1 cellular context compared by ENCODE assay signal in genomic region chr1:161162052-161162451, GRCh38.
TF ChIP-seq lines count a peak whose summit lies in the region.

No MANE protein-coding gene starts in this region.

TF ChIP-seq in K562, 482 proteins besides CTCF, POLR2A, EP300 and RAD21 (continued from another document and continues in another):
- TF ChIP-seq TEAD4 (IDR thresholded peaks at IDR 0.05; ENCODE audit: low read length) = peak; percentile 44; the same call in 1 of the 2 replicates
- no peak for TF ChIP-seq TEAD4 (CRISPR knock-in tag; IDR thresholded peaks at IDR 0.05; ENCODE audit: borderline replicate concordance)
- no peak for TF ChIP-seq HNRNPH1 (optimal IDR thresholded peaks at IDR 0.05; ENCODE audit: low read depth, low read length)
- TF ChIP-seq SUPT5H (IDR thresholded peaks at IDR 0.05) = no peak
- 0 out of 2 replicates have a peak, but pooled peaks have one; percentile 10 for TF ChIP-seq SOX6 (IDR thresholded peaks at IDR 0.05)
- TF ChIP-seq ESRRA (IDR thresholded peaks at IDR 0.05; ENCODE audit: borderline replicate concordance, low read depth) = 0 out of 2 replicates have a peak, but pooled peaks have one; percentile 11
- TF ChIP-seq NFRKB (IDR thresholded peaks at IDR 0.05; ENCODE audit: low read depth) = no peak
- no peak for TF ChIP-seq ZNF609 (CRISPR knock-in tag; IDR thresholded peaks at IDR 0.05; ENCODE audit: borderline replicate concordance)
- TF ChIP-seq PHF21A (IDR thresholded peaks at IDR 0.05; ENCODE audit: borderline replicate concordance, low read depth) = no peak
- no peak for TF ChIP-seq LARP7 (IDR thresholded peaks at IDR 0.05)
- TF ChIP-seq MNT (conservative IDR thresholded peaks at IDR 0.05) = peak in 1 of 2 experiments; percentile 48; a peak in 1 of 4 replicates
- TF ChIP-seq TCF15 (CRISPR knock-in tag; IDR thresholded peaks at IDR 0.05) = no peak
- TF ChIP-seq ZNF280B (CRISPR knock-in tag; IDR thresholded peaks at IDR 0.05) = no peak
- TF ChIP-seq ZNF584 (CRISPR knock-in tag; IDR thresholded peaks at IDR 0.05; ENCODE audit: low read depth) = 0 out of 2 replicates have a peak, but pooled peaks have one; percentile 20
- no peak for TF ChIP-seq CHCHD3 (CRISPR knock-in tag; IDR thresholded peaks at IDR 0.05)
- no peak for TF ChIP-seq MEF2D (tag; conservative IDR thresholded peaks at IDR 0.05; ENCODE audit: low read depth)
- TF ChIP-seq E4F1 (CRISPR knock-in tag; IDR thresholded peaks at IDR 0.05; ENCODE audit: borderline replicate concordance) = no peak
- TF ChIP-seq ZNF184 (CRISPR knock-in tag; IDR thresholded peaks at IDR 0.05) = no peak
- TF ChIP-seq XRCC3 (IDR thresholded peaks at IDR 0.05) = no peak
- TF ChIP-seq CEBPB (tag; IDR thresholded peaks at IDR 0.05) = no peak
- no peak for TF ChIP-seq JUND (IDR thresholded peaks at IDR 0.05; ENCODE audit: borderline replicate concordance, low read depth, low read length)
- TF ChIP-seq JUND (tag; IDR thresholded peaks at IDR 0.05; ENCODE audit: borderline replicate concordance, low read depth, low read length) = no peak
- no peak for TF ChIP-seq MXI1 (IDR thresholded peaks at IDR 0.05; ENCODE audit: low read depth, low read length)
- TF ChIP-seq ZBTB12 (CRISPR knock-in tag; IDR thresholded peaks at IDR 0.05) = no peak
- TF ChIP-seq U2AF2 (optimal IDR thresholded peaks at IDR 0.05; ENCODE audit: low read depth, low read length) = no peak
- TF ChIP-seq PREB (CRISPR knock-in tag; IDR thresholded peaks at IDR 0.05) = peak; percentile 77; the same call in 1 of the 2 replicates
- TF ChIP-seq RB1 (IDR thresholded peaks at IDR 0.05; ENCODE audit: low read depth) = no peak
- TF ChIP-seq FOXA1 (IDR thresholded peaks at IDR 0.05; ENCODE audit: borderline replicate concordance) = no peak
- no peak for TF ChIP-seq ID3 (CRISPR knock-in tag; IDR thresholded peaks at IDR 0.05)
- no peak for TF ChIP-seq ID3 (tag; IDR thresholded peaks at IDR 0.05)
- TF ChIP-seq REST (CRISPR knock-in tag; IDR thresholded peaks at IDR 0.05; ENCODE audit: low read depth) = no peak
- no peak for TF ChIP-seq RHOXF2B (CRISPR knock-in tag; conservative IDR thresholded peaks at IDR 0.05)
- TF ChIP-seq NUFIP1 (IDR thresholded peaks at IDR 0.05; ENCODE audit: partially characterized antibody) = no peak
- TF ChIP-seq ZNF551 (CRISPR knock-in tag; IDR thresholded peaks at IDR 0.05) = no peak
- no peak for TF ChIP-seq HEY1 (CRISPR knock-in tag; IDR thresholded peaks at IDR 0.05; ENCODE audit: borderline replicate concordance)
- no peak for TF ChIP-seq HINFP (tag; conservative IDR thresholded peaks at IDR 0.05; ENCODE audit: low read depth)
- peak; percentile 44; the same call in 1 of the 2 replicates for TF ChIP-seq ELF1 (tag; IDR thresholded peaks at IDR 0.05)
- TF ChIP-seq HNRNPK (IDR thresholded peaks at IDR 0.05; ENCODE audit: low read depth, low read length, poor library complexity, severe bottlenecking) = no peak
- TF ChIP-seq CBFA2T2 (conservative IDR thresholded peaks at IDR 0.05) = 0 out of 2 replicates have a peak, but pooled peaks have one; percentile 14
- no peak for TF ChIP-seq BRCA1 (IDR thresholded peaks at IDR 0.05)
- TF ChIP-seq BRCA1 (CRISPR knock-in tag; IDR thresholded peaks at IDR 0.05) = no peak
- no peak for TF ChIP-seq LCOR (CRISPR knock-in tag; IDR thresholded peaks at IDR 0.05)
- no peak for TF ChIP-seq GTF2E2 (tag; IDR thresholded peaks at IDR 0.05)
- no peak for TF ChIP-seq KAT8 (IDR thresholded peaks at IDR 0.05; ENCODE audit: low read depth)
- peak; percentile 77 for TF ChIP-seq TCF3 (CRISPR knock-in tag; IDR thresholded peaks at IDR 0.05)
